Comparison of ENCODE assay signal across 29 cellular contexts in the genomic region with DNA sequence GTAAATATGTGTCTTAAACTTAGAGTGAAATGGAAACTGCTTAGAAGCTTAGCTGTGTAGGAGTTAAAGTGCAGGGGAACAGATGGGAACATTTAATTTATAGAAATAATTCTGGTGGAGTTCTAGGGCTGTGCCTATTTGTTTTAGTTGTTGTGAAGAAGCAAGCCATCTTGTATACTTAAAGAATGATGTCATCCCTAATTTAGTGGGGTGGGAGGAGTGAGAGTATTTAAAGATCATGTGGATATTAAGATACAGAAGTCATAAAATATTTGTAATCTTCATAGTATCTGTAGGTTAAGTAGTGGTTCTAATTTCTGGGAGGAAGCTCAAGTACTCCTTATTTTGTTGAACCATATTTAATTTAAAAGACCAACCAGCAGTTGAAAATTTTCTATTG. TPM values are rescaled to one million over a fixed set of nuclear protein-coding genes. Genes with fewer than 3 reads are reported as not detected.
DNase-seq lines count a peak whose midpoint lies in the region; ATAC-seq, FAIRE-seq and TF ChIP-seq lines count a peak whose summit lies in the region.
"Had no signal": no experiment of that assay in that cellular context is flagged by ENCODE, and none has a peak within 500 bp of the region (broad histone marks: within the 10 kb centered on the region; RNA-seq: fewer than 3 reads in every experiment).

No MANE protein-coding gene starts in this region.

- peaks cover 88% of the 10 kb centered on the region for H3K4me1 Mint-ChIP-seq in HFFc6 (ENCODE audit: low read depth)
- H3K4me1 Mint-ChIP-seq in stimulated activated memory B cell treated with anti-CD40 and anti-IgM and Interleukin-4, amounts not matched to agents 10 μg/mL and 1 μg/mL and 100 μg/mL, for 72 hours, result peaks cover 26% of the 10 kb centered on the region
- H3K4me1 Mint-ChIP-seq: neural progenitor cell had no signal

- in situ Hi-C loops in K562 (cut with MboI), result no loop called here

- peak; percentile 53 for DNase-seq in DMS 273 (lab: John Stamatoyannopoulos, UW; ENCODE audit: unreplicated experiment)
- no peak for DNase-seq in HFFc6
- no peak for DNase-seq in K562 (ENCODE audit: extremely low read depth in 1 of 4, low spot score in 3 of 4)
- DNase-seq in hepatocyte (ENCODE audit: low spot score), result no peak
- no peak for DNase-seq in heart right ventricle
- no peak for DNase-seq in DMS114 treated with DMSO at 0.1 percent for 48 hours (lab: John Stamatoyannopoulos, UW; ENCODE audit: unreplicated experiment)
- DNase-seq: activated CD4-positive, alpha-beta T cell treated with anti-CD3 and anti-CD28 coated beads for 1 hour; activated CD8-positive, alpha-beta T cell treated with anti-CD3 and anti-CD28 coated beads, Interleukin-2, amount 10 ng/mL, durations not matched to agents 7 days and 5 days; anterior cingulate cortex; Caco-2; caudate nucleus; dermis blood vessel endothelial cell; heart left ventricle; NCI-H1105 treated with DMSO at 0.1 percent for 48 hours; NCI-H2029; NCI-H526 treated with DMSO at 0.1 percent for 48 hours; stimulated activated naive CD4-positive, alpha-beta T cell treated with Interleukin-2 at 50 U/mL for 16 hours; T-helper 1 cell; testis had no signal

- CTCF ChIA-PET in K562 (lab: Yijun Ruan, JAX; ENCODE audit: low intra/inter-chr PET ratio), result no interaction called here

- FAIRE-seq in K562 (lab: Jason Lieb, UNC), result no peak
- FAIRE-seq: endothelial cell of umbilical vein, GM12891 had no signal

- intact Hi-C loops in K562 (cut with micrococcal nuclease) (loop anchor here (5.0 to 10.0 kb wide), 2 partner anchors 38 to 245 kb away; no protein-coding TSS in a partner anchor), heart right ventricle (cut with DNase I) (loop anchor here in 6 of 10 donors (5.0 to 10.0 kb wide), 3 partner anchors 38 to 175 kb away; no protein-coding TSS in a partner anchor)

- H3K36me3 ChIP-seq in K562 (ENCODE audit: control insufficient read depth, insufficient read depth, low read length), result peaks cover 56% of the 10 kb centered on the region
- no peaks in the 10 kb centered on the region for H3K36me3 ChIP-seq in hepatocyte (replicated peaks; ENCODE audit: insufficient read depth, low read depth)
- H3K36me3 ChIP-seq in heart right ventricle, result peaks cover 0 to 59% (median 0%) of the 10 kb centered on the region in 9 donors
- H3K36me3 ChIP-seq: neural progenitor cell had no signal

- ATAC-seq in K562 (no peak), heart right ventricle (no peak), HG03354 (IDR thresholded peaks at IDR 0.05; ENCODE audit: poor library complexity, severe bottlenecking, unreplicated experiment) (no peak)
- no peak for ATAC-seq in stimulated activated memory B cell treated with anti-CD40 and anti-IgM and Interleukin-4, amounts not matched to agents 10 μg/mL and 1 μg/mL and 100 μg/mL, for 72 hours
- ATAC-seq: activated CD8-positive, alpha-beta T cell treated with anti-CD3 and anti-CD28 coated beads, Interleukin-2, amount 10 ng/mL, durations not matched to agents 7 days and 5 days; heart left ventricle had no signal

- no peak for TF ChIP-seq RAD21 in K562 (CRISPR knock-in tag; conservative IDR thresholded peaks at IDR 0.05 in 1 of 2, IDR thresholded peaks at IDR 0.05 in 1 of 2)

- H3K79me2 ChIP-seq in K562 (ENCODE audit: control insufficient read depth, insufficient read depth, low read length) (peaks cover 75% of the 10 kb centered on the region), hepatocyte (peaks cover 72% of the 10 kb centered on the region)

- H2AFZ ChIP-seq in K562 (ENCODE audit: low read depth, low read length) (no peak overlapping the region), hepatocyte (no peak overlapping the region)
- H2AFZ ChIP-seq: neural progenitor cell had no signal

- H3K27me3 ChIP-seq in K562 (ENCODE audit: control insufficient read depth in 2 of 2, insufficient read depth in 2 of 2, low read length in 2 of 2) (no peaks in the 10 kb centered on the region), hepatocyte (no peaks in the 10 kb centered on the region), heart right ventricle (no peaks in the 10 kb centered on the region)
- H3K27me3 ChIP-seq: BLaER1 treated with 17β-estradiol and CSF1 and Interleukin-3, amounts not matched to agents 10 nM and 100 nM; heart left ventricle; neural progenitor cell; SJSA1; testis had no signal

- no peak for TF ChIP-seq EP300 in K562 (IDR thresholded peaks at IDR 0.05; ENCODE audit: low read length)

- H3K4me3 Mint-ChIP-seq in HFFc6, result peak overlapping the region; percentile 28
- no peak overlapping the region for H3K4me3 Mint-ChIP-seq in stimulated activated memory B cell treated with anti-CD40 and anti-IgM and Interleukin-4, amounts not matched to agents 10 μg/mL and 1 μg/mL and 100 μg/mL, for 72 hours
- H3K4me3 Mint-ChIP-seq: activated CD8-positive, alpha-beta T cell treated with anti-CD3 and anti-CD28 coated beads, Interleukin-2, amount 10 ng/mL, durations not matched to agents 7 days and 5 days; activated naive CD4-positive, alpha-beta T cell treated with anti-CD3 and anti-CD28 coated beads, Interleukin-2, amount 50 U/mL, for 24 hours; neural progenitor cell had no signal

- no peak overlapping the region for H3K4me3 ChIP-seq in K562
- H3K4me3 ChIP-seq in hepatocyte, result no peak overlapping the region
- no peak overlapping the region for H3K4me3 ChIP-seq in heart right ventricle
- H3K4me3 ChIP-seq: BLaER1 treated with 17β-estradiol and CSF1 and Interleukin-3, amounts not matched to agents 10 nM and 100 nM; heart left ventricle; lung; neural progenitor cell; SJSA1; testis had no signal

- H4K20me1 ChIP-seq in K562 (replicated peaks; ENCODE audit: control insufficient read depth, insufficient read depth, low read length), result no peaks in the 10 kb centered on the region
- peaks cover 18% of the 10 kb centered on the region for H4K20me1 ChIP-seq in hepatocyte (ENCODE audit: insufficient read depth, poor library complexity, severe bottlenecking)

- no peak overlapping the region for H3K9ac ChIP-seq in K562 (ENCODE audit: insufficient read depth in 1 of 2, low read depth in 2 of 2, low read length in 2 of 2)
- H3K9ac ChIP-seq: BLaER1 treated with 17β-estradiol and CSF1 and Interleukin-3, amounts not matched to agents 10 nM and 100 nM; neural progenitor cell had no signal

- H3K9me3 Mint-ChIP-seq in HFFc6, result no peaks in the 10 kb centered on the region
- no peaks in the 10 kb centered on the region for H3K9me3 Mint-ChIP-seq in stimulated activated memory B cell treated with anti-CD40 and anti-IgM and Interleukin-4, amounts not matched to agents 10 μg/mL and 1 μg/mL and 100 μg/mL, for 72 hours
- H3K9me3 Mint-ChIP-seq: activated naive CD4-positive, alpha-beta T cell treated with anti-CD3 and anti-CD28 coated beads, Interleukin-2, amount 50 U/mL, for 24 hours; activated T-helper 2 cell treated with anti-CD3 and anti-CD28 coated beads, Interferon-gamma antibody, Interleukin-2, Interleukin-4, amounts not matched to agents 10 μg/mL and 5 μg/mL and 100 μg/mL, durations not matched to agents 14 hours and 24 hours and 36 hours; neural progenitor cell had no signal

- no peaks in the 10 kb centered on the region; the same call in none of the 2 replicates for H3K27me3 Mint-ChIP-seq in HFFc6 (ENCODE audit: insufficient read depth)
- no peaks in the 10 kb centered on the region for H3K27me3 Mint-ChIP-seq in stimulated activated memory B cell treated with anti-CD40 and anti-IgM and Interleukin-4, amounts not matched to agents 10 μg/mL and 1 μg/mL and 100 μg/mL, for 72 hours
- H3K27me3 Mint-ChIP-seq: activated naive CD4-positive, alpha-beta T cell treated with anti-CD3 and anti-CD28 coated beads, Interleukin-2, amount 50 U/mL, for 24 hours had no signal

- TF ChIP-seq CTCF in HFFc6 (IDR thresholded peaks at IDR 0.05) (no peak), K562 (IDR thresholded peaks at IDR 0.05 in 2 of 3, conservative IDR thresholded peaks at IDR 0.05 in 1 of 3; ENCODE audit: insufficient read depth in 2 of 3, low read depth in 1 of 3, low read length in 3 of 3) (no peak), hepatocyte (IDR thresholded peaks at IDR 0.05; ENCODE audit: poor library complexity) (no peak), heart right ventricle (IDR thresholded peaks at IDR 0.05) (no peak)

- POLR2A ChIA-PET in K562 (lab: Yijun Ruan, JAX), result interaction anchor here (0.8 to 1.6 kb wide), 4 partner anchors 8 to 41 kb away, joined by 3 to 5 read pairs (median 4); no protein-coding TSS in a partner anchor

- H3K4me1 ChIP-seq in K562 (replicated peaks in 1 of 2; ENCODE audit: control insufficient read depth in 2 of 2, insufficient read depth in 2 of 2, low read length in 2 of 2) (peaks cover 2 to 12% of the 10 kb centered on the region in 2 experiments; a peak in 3 of 5 replicates), hepatocyte (ENCODE audit: insufficient read depth) (peaks cover 14% of the 10 kb centered on the region), heart right ventricle (peaks cover 0 to 64% (median 34%) of the 10 kb centered on the region in 9 donors)
- H3K4me1 ChIP-seq: neural progenitor cell, testis had no signal

- H3K27ac ChIP-seq in K562 (ENCODE audit: extremely low read depth, low read depth, low read length) (no peak overlapping the region), hepatocyte (peak overlapping the region; percentile 21), heart right ventricle (no peak overlapping the region)
- H3K27ac ChIP-seq: BLaER1 treated with 17β-estradiol and CSF1 and Interleukin-3, amounts not matched to agents 10 nM and 100 nM; heart left ventricle; neural progenitor cell; SJSA1; testis had no signal

- BruUV-seq in K562 (replicated peaks; lab: Mats Ljungman, UMichigan), result no TSS peak

- H3K9me3 ChIP-seq in K562 (replicated peaks; ENCODE audit: control insufficient read depth, insufficient read depth, low read depth, low read length), result no peaks in the 10 kb centered on the region
- no peaks in the 10 kb centered on the region for H3K9me3 ChIP-seq in hepatocyte (ENCODE audit: low read depth)
- no peaks in the 10 kb centered on the region for H3K9me3 ChIP-seq in heart right ventricle
- H3K9me3 ChIP-seq: BLaER1 treated with 17β-estradiol and CSF1 and Interleukin-3, amounts not matched to agents 10 nM and 100 nM; Caco-2; heart left ventricle; SJSA1; testis had no signal

- H3K36me3 Mint-ChIP-seq in HFFc6 (ENCODE audit: low read depth), result peaks cover 15% of the 10 kb centered on the region
- H3K36me3 Mint-ChIP-seq in stimulated activated memory B cell treated with anti-CD40 and anti-IgM and Interleukin-4, amounts not matched to agents 10 μg/mL and 1 μg/mL and 100 μg/mL, for 72 hours, result peaks cover 46% of the 10 kb centered on the region

- no peaks in the 10 kb centered on the region for H3K9me2 ChIP-seq in hepatocyte (replicated peaks; ENCODE audit: insufficient read depth)

- H3K27ac Mint-ChIP-seq in HFFc6, result peak overlapping the region; percentile 75
- H3K27ac Mint-ChIP-seq in stimulated activated memory B cell treated with anti-CD40 and anti-IgM and Interleukin-4, amounts not matched to agents 10 μg/mL and 1 μg/mL and 100 μg/mL, for 72 hours, result no peak overlapping the region
- H3K27ac Mint-ChIP-seq: activated CD8-positive, alpha-beta T cell treated with anti-CD3 and anti-CD28 coated beads, Interleukin-2, amount 10 ng/mL, durations not matched to agents 7 days and 5 days; activated naive CD4-positive, alpha-beta T cell treated with anti-CD3 and anti-CD28 coated beads, Interleukin-2, amount 50 U/mL, for 24 hours; activated T-helper 2 cell treated with anti-CD3 and anti-CD28 coated beads, Interferon-gamma antibody, Interleukin-2, Interleukin-4, amounts not matched to agents 10 μg/mL and 5 μg/mL and 100 μg/mL, durations not matched to agents 14 hours and 24 hours and 36 hours; neural progenitor cell had no signal

- no peaks in the 10 kb centered on the region for H3K9me1 ChIP-seq in K562 (ENCODE audit: control insufficient read depth, insufficient read depth, low read length)

- no peak for TF ChIP-seq POLR2A in K562 (conservative IDR thresholded peaks at IDR 0.05)

- H3K4me2 ChIP-seq in K562 (ENCODE audit: insufficient read depth, low read length), result no peak overlapping the region
- no peak overlapping the region for H3K4me2 ChIP-seq in hepatocyte
- H3K4me2 ChIP-seq: neural progenitor cell had no signal

RNA-seq across cellular contexts. Expression of gene BACH1, which starts 41.5 kb away (rescaled TPM):
- total RNA-seq in HFFc6 (2021; fragmentation: NEBNext Ultra II Directional; extraction: Animal tissue kit (Norgen Biotek cat#: 25700)), result 10 to 100 TPM; 47.3 to 53.5 (median 53.1) TPM
- total RNA-seq in K562 (2011; cell fraction: chromatin; rRNA removed; ENCODE audit: low replicate concordance), result 67.5 and 174 TPM in 2 replicates
- 37.7 and 46.3 TPM in 2 replicates for total RNA-seq in K562 (2011; cell fraction: nucleolus; rRNA removed)
- total RNA-seq in K562 (2011; cell fraction: nucleoplasm; rRNA removed), result 49.6 and 62.1 TPM in 2 replicates
- total RNA-seq in K562 (2014; rRNA removed) (23.6 and 24.6 TPM in 2 replicates), K562 (2014; rRNA removed; fragmentation: Illumina TruSeq; extraction: Trizol) (51.7 and 57.7 TPM in 2 replicates), K562 (2015; rRNA removed; fragmentation: Illumina TruSeq; extraction: Trizol) (33.4 and 36.7 TPM in 2 replicates), K562 (2021) (53.6 and 58.5 TPM in 2 replicates), hepatocyte (69.8 and 79.8 TPM in 2 replicates), heart right ventricle (10 to 100 TPM; 29.4 to 78.7 (median 51.3) TPM)
- polyA plus RNA-seq in K562 (2011; rRNA removed) (33.3 and 41.2 TPM in 2 replicates), K562 (2014; fragmentation: Illumina TruSeq; extraction: Trizol) (23.3 and 28.6 TPM in 2 replicates), K562 (2014; fragmentation: Nextera tagmentation; extraction: Ambion mirVana) (10 to 100 TPM; 10.6 to 12.6 TPM), K562 (2014; rRNA removed) (14.6 and 15.9 TPM in 2 replicates), hepatocyte (19.7 and 21.5 TPM in 2 replicates), heart right ventricle (1 to 10 TPM; 2.7 to 9.2 TPM)
- 10.2 and 19.7 TPM in 2 replicates for polyA plus RNA-seq in K562 (2011; cell fraction: cytosol; rRNA removed)
- polyA plus RNA-seq in K562 (2011; cell fraction: nucleus; rRNA removed), result 24.4 and 26.5 TPM in 2 replicates
- polyA plus RNA-seq in K562 (2012), result 23.8 and 26.4 TPM in 2 replicates
- polyA minus RNA-seq in K562 (2011; rRNA and poly(A)+ RNA removed), result 266 and 267 TPM in 2 replicates
- polyA minus RNA-seq in K562 (2011; cell fraction: cytosol; rRNA and poly(A)+ RNA removed), result 47.3 and 68.3 TPM in 2 replicates
- 42.0 and 79.6 TPM in 2 replicates for polyA minus RNA-seq in K562 (2011; cell fraction: nucleus; rRNA and poly(A)+ RNA removed)
